In genomic region chr10:131998050-131998844, GRCh38 we compare ENCODE assay signal across 1 cellular context.
TF ChIP-seq lines count a peak whose summit lies in the region.

No MANE protein-coding gene starts in this region.

TF ChIP-seq in GM23338, 12 proteins besides CTCF, POLR2A, EP300 and RAD21 (continued from another document):
- TF ChIP-seq ZNF462 (CRISPR knock-in tag; IDR thresholded peaks at IDR 0.05) (no peak), REST (IDR thresholded peaks at IDR 0.05; ENCODE audit: unreplicated experiment) (no peak), EZH2 (IDR thresholded peaks at IDR 0.05; ENCODE audit: low read depth, unreplicated experiment) (no peak), STAT1 (IDR thresholded peaks at IDR 0.05; ENCODE audit: unreplicated experiment) (no peak), ZNF331 (CRISPR knock-in tag; IDR thresholded peaks at IDR 0.05; ENCODE audit: low read depth) (no peak), ZNF114 (CRISPR knock-in tag; IDR thresholded peaks at IDR 0.05) (no peak), ETS1 (IDR thresholded peaks at IDR 0.05) (no peak), EZH2phosphoT487 (IDR thresholded peaks at IDR 0.05; ENCODE audit: unreplicated experiment) (no peak), NANOG (IDR thresholded peaks at IDR 0.05; ENCODE audit: borderline replicate concordance) (no peak), JUNB (IDR thresholded peaks at IDR 0.05; ENCODE audit: unreplicated experiment) (no peak), POLR2AphosphoS5 (IDR thresholded peaks at IDR 0.05; ENCODE audit: low read depth) (no peak)
